ENCODE assay signal across 8 cellular contexts in the genomic region with DNA sequence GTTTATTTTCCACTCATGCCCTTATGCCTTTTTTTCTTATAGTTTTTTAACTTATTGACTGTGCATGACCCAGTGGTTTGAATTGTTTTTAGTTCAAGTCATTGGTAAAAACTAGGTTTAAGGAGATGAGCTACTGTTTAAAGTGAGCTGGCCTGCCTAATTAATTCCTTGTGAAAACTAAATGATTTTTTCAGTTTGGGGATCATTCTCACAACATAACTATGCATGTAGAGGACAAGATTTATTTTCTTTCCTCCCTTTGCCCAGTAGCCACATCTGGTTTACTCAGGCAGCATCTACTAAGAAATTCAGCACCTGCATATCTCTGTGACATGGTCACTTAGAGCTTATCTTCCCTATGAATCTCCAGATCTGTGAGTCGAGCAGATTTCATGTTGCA. TPM values are rescaled to one million over a fixed set of nuclear protein-coding genes. Genes with fewer than 3 reads are reported as not detected.
DNase-seq lines count a peak whose midpoint lies in the region; ATAC-seq, FAIRE-seq and TF ChIP-seq lines count a peak whose summit lies in the region.

No MANE protein-coding gene starts in this region.

- H3K9me3 Mint-ChIP-seq in HFFc6 (no peaks in the 10 kb centered on the region), mesothelial cell of epicardium (no peaks in the 10 kb centered on the region)

- TSS peak; percentile 58 for BruUV-seq in K562 (replicated peaks; lab: Mats Ljungman, UMichigan)

- no peak overlapping the region for H2AFZ ChIP-seq in K562 (ENCODE audit: low read depth, low read length)

- peak overlapping the region; percentile 55 for H3K27ac Mint-ChIP-seq in HFFc6
- no peak overlapping the region for H3K27ac Mint-ChIP-seq in mesothelial cell of epicardium

- peak overlapping the region; percentile 86; the same call in 1 of the 2 replicates for H3K4me3 ChIP-seq in K562

- H3K9ac ChIP-seq in K562 (ENCODE audit: insufficient read depth in 1 of 2, low read depth in 2 of 2, low read length in 2 of 2): no peak overlapping the region

- peak; percentile 15 for FAIRE-seq in K562 (lab: Jason Lieb, UNC)

- TF ChIP-seq CTCF in HFFc6 (IDR thresholded peaks at IDR 0.05): no peak
- no peak for TF ChIP-seq CTCF in K562 (IDR thresholded peaks at IDR 0.05 in 2 of 3, conservative IDR thresholded peaks at IDR 0.05 in 1 of 3; ENCODE audit: insufficient read depth in 2 of 3, low read depth in 1 of 3, low read length in 3 of 3)
- TF ChIP-seq CTCF in mesothelial cell of epicardium (IDR thresholded peaks at IDR 0.05; ENCODE audit: unreplicated experiment): no peak

- 0% methylated on average over 1 of the region's 1 CpG for WGBS in K562 (ENCODE audit: insufficient coverage, low coverage, missing lambda C conversion rate)

- peaks cover 18% of the 10 kb centered on the region for H4K20me1 ChIP-seq in K562 (replicated peaks; ENCODE audit: control insufficient read depth, insufficient read depth, low read length)

- no peak for TF ChIP-seq POLR2A in K562 (conservative IDR thresholded peaks at IDR 0.05)

- peaks cover 39% of the 10 kb centered on the region for H3K79me2 ChIP-seq in K562 (ENCODE audit: control insufficient read depth, insufficient read depth, low read length)

- CTCF ChIA-PET in K562 (lab: Yijun Ruan, JAX; ENCODE audit: low intra/inter-chr PET ratio): no interaction called here

- in situ Hi-C loops in K562 (cut with MboI): no loop called here

- H3K4me1 ChIP-seq in K562 (replicated peaks in 1 of 2; ENCODE audit: control insufficient read depth in 2 of 2, insufficient read depth in 2 of 2, low read length in 2 of 2): peaks cover 16 to 20% of the 10 kb centered on the region in 2 experiments; a peak in 4 of 5 replicates

- H3K9me1 ChIP-seq in K562 (ENCODE audit: control insufficient read depth, insufficient read depth, low read length): peaks cover 3% of the 10 kb centered on the region

- ATAC-seq in K562 (no peak), GM19035 (IDR thresholded peaks at IDR 0.05; ENCODE audit: unreplicated experiment) (no peak)

- H3K4me3 Mint-ChIP-seq in HFFc6 (peak overlapping the region; percentile 89), mesothelial cell of epicardium (peak overlapping the region; percentile 90)

- H3K27ac ChIP-seq in K562 (ENCODE audit: extremely low read depth, low read depth, low read length): no peak overlapping the region

- peaks cover 39% of the 10 kb centered on the region for H3K4me1 Mint-ChIP-seq in HFFc6 (ENCODE audit: low read depth)
- H3K4me1 Mint-ChIP-seq in mesothelial cell of epicardium: peaks cover 34% of the 10 kb centered on the region

- H3K9me3 ChIP-seq in K562 (replicated peaks; ENCODE audit: control insufficient read depth, insufficient read depth, low read depth, low read length): no peaks in the 10 kb centered on the region

- TF ChIP-seq RAD21 in K562 (CRISPR knock-in tag; conservative IDR thresholded peaks at IDR 0.05 in 1 of 2, IDR thresholded peaks at IDR 0.05 in 1 of 2): no peak

- peaks cover 30% of the 10 kb centered on the region for H3K36me3 ChIP-seq in K562 (ENCODE audit: control insufficient read depth, insufficient read depth, low read length)

- H3K36me3 Mint-ChIP-seq in HFFc6 (ENCODE audit: low read depth) (peaks cover 4% of the 10 kb centered on the region), mesothelial cell of epicardium (no peaks in the 10 kb centered on the region)

- TF ChIP-seq EP300 in K562 (IDR thresholded peaks at IDR 0.05; ENCODE audit: low read length): no peak

- DNase-seq in AG08395 (ENCODE audit: low spot score): peak; percentile 4
- no peak for DNase-seq in HFFc6
- no peak for DNase-seq in K562 (ENCODE audit: extremely low read depth in 1 of 4, low spot score in 3 of 4)
- DNase-seq in mesothelial cell of epicardium (ENCODE audit: low spot score in 2 of 2, unreplicated experiment in 2 of 2): no peak
- no peak for DNase-seq in UCSD-AML1 (lab: John Stamatoyannopoulos, UW; ENCODE audit: unreplicated experiment)
- DNase-seq in islet precursor cell: no peak
- no peak for DNase-seq in NCI-H2081 treated with DMSO at 0.1 percent for 48 hours (lab: John Stamatoyannopoulos, UW)

- intact Hi-C loops in K562 (cut with micrococcal nuclease): no loop called here

- POLR2A ChIA-PET in K562 (lab: Yijun Ruan, JAX): interaction anchor here (1.3 to 1.4 kb wide), 2 partner anchors 11 to 27 kb away, joined by 3 to 9 read pairs; partner anchors contain the start of gene EGR2

- peak overlapping the region; percentile 4; the same call in 1 of the 2 replicates for H3K4me2 ChIP-seq in K562 (ENCODE audit: insufficient read depth, low read length)

- no peaks in the 10 kb centered on the region for H3K27me3 Mint-ChIP-seq in HFFc6 (ENCODE audit: insufficient read depth)
- peaks cover 6% of the 10 kb centered on the region for H3K27me3 Mint-ChIP-seq in mesothelial cell of epicardium (ENCODE audit: low read depth)

- no peaks in the 10 kb centered on the region for H3K27me3 ChIP-seq in K562 (ENCODE audit: control insufficient read depth in 2 of 2, insufficient read depth in 2 of 2, low read length in 2 of 2)

TF ChIP-seq in K562, 482 proteins besides CTCF, POLR2A, EP300 and RAD21:
- TF ChIP-seq CBFA2T3 (IDR thresholded peaks at IDR 0.05): peak; percentile 49
- no peak for TF ChIP-seq TCF7 (IDR thresholded peaks at IDR 0.05; ENCODE audit: borderline replicate concordance)
- no peak for TF ChIP-seq HMG20A (CRISPR knock-in tag; conservative IDR thresholded peaks at IDR 0.05)
- TF ChIP-seq SMARCB1 (IDR thresholded peaks at IDR 0.05; ENCODE audit: insufficient read length, low read depth): no peak
- 0 out of 2 replicates have a peak, but pooled peaks have one; percentile 34 for TF ChIP-seq ARID1B (IDR thresholded peaks at IDR 0.05)
- no peak for TF ChIP-seq CAMTA2 (CRISPR knock-in tag; conservative IDR thresholded peaks at IDR 0.05)
- TF ChIP-seq MEIS2 (IDR thresholded peaks at IDR 0.05; ENCODE audit: partially characterized antibody): peak; percentile 33
- TF ChIP-seq RBFOX2 (IDR thresholded peaks at IDR 0.05; ENCODE audit: low read depth, low read length): no peak
- TF ChIP-seq KDM1A (IDR thresholded peaks at IDR 0.05): peak in 1 of 2 experiments; percentile 34; a peak in 1 of 4 replicates
- peak; percentile 40; the same call in 1 of the 2 replicates for TF ChIP-seq TEAD4 (IDR thresholded peaks at IDR 0.05; ENCODE audit: low read length)
- no peak for TF ChIP-seq TEAD4 (CRISPR knock-in tag; IDR thresholded peaks at IDR 0.05; ENCODE audit: borderline replicate concordance)
- peak; percentile 34; the same call in 1 of the 2 replicates for TF ChIP-seq TAL1 (IDR thresholded peaks at IDR 0.05)
- TF ChIP-seq MXI1 (IDR thresholded peaks at IDR 0.05; ENCODE audit: low read depth, low read length): no peak
TF ChIP-seq in K562: peak in this region for 6.

RNA-seq across cellular contexts. Expression of gene ADO, which starts 1.7 kb away (rescaled TPM):
- total RNA-seq in HFFc6 (2021; fragmentation: NEBNext Ultra II Directional; extraction: Animal tissue kit (Norgen Biotek cat#: 25700)): 10 to 100 TPM; 13.7 to 19.2 (median 16.5) TPM
- total RNA-seq in K562 (2011; cell fraction: chromatin; rRNA removed; ENCODE audit: low replicate concordance): 7.7 and 9.9 TPM in 2 replicates
- 12.4 and 12.8 TPM in 2 replicates for total RNA-seq in K562 (2011; cell fraction: nucleolus; rRNA removed)
- 13.9 and 17.6 TPM in 2 replicates for total RNA-seq in K562 (2011; cell fraction: nucleoplasm; rRNA removed)
- total RNA-seq in K562 (2014; rRNA removed) (19.5 and 23.8 TPM in 2 replicates), K562 (2014; rRNA removed; fragmentation: Illumina TruSeq; extraction: Trizol) (13.1 and 14.7 TPM in 2 replicates), K562 (2015; rRNA removed; fragmentation: Illumina TruSeq; extraction: Trizol) (18.1 and 19.5 TPM in 2 replicates), K562 (2021) (20.0 and 20.6 TPM in 2 replicates), mesothelial cell of epicardium (20.1 to 21.0 TPM (median 20.3 TPM) in 3 replicates)
- polyA plus RNA-seq in K562 (2011; rRNA removed) (14.4 and 16.8 TPM in 2 replicates), K562 (2014; fragmentation: Illumina TruSeq; extraction: Trizol) (14.1 and 16.1 TPM in 2 replicates), K562 (2014; fragmentation: Nextera tagmentation; extraction: Ambion mirVana) (1 to 10 TPM; 3.0 to 3.8 TPM), K562 (2014; rRNA removed) (15.3 and 15.6 TPM in 2 replicates)
- 9.7 and 16.6 TPM in 2 replicates for polyA plus RNA-seq in K562 (2011; cell fraction: cytosol; rRNA removed)
- 7.9 and 8.7 TPM in 2 replicates for polyA plus RNA-seq in K562 (2011; cell fraction: nucleus; rRNA removed)
- polyA plus RNA-seq in K562 (2012): 12.4 and 15.8 TPM in 2 replicates
- polyA minus RNA-seq in K562 (2011; rRNA and poly(A)+ RNA removed): 18.8 and 20.3 TPM in 2 replicates
- polyA minus RNA-seq in K562 (2011; cell fraction: cytosol; rRNA and poly(A)+ RNA removed): 13.3 and 13.8 TPM in 2 replicates
- 12.3 and 17.2 TPM in 2 replicates for polyA minus RNA-seq in K562 (2011; cell fraction: nucleus; rRNA and poly(A)+ RNA removed)

RNA-seq across cellular contexts. Expression of gene EGR2, which starts 9.9 kb away (rescaled TPM):
- under 1 TPM; 0.13 to 0.64 (median 0.26) TPM for total RNA-seq in HFFc6 (2021; fragmentation: NEBNext Ultra II Directional; extraction: Animal tissue kit (Norgen Biotek cat#: 25700))
- total RNA-seq in K562 (2011; cell fraction: chromatin; rRNA removed; ENCODE audit: low replicate concordance): 0.30 and 0.81 TPM in 2 replicates
- total RNA-seq in K562 (2011; cell fraction: nucleolus; rRNA removed): 0.79 and 0.83 TPM in 2 replicates
- 0.51 and 0.69 TPM in 2 replicates for total RNA-seq in K562 (2011; cell fraction: nucleoplasm; rRNA removed)
- 0.24 TPM in 1 of 2 replicates, not detected in the other for total RNA-seq in K562 (2014; rRNA removed)
- total RNA-seq in K562 (2014; rRNA removed; fragmentation: Illumina TruSeq; extraction: Trizol): 0.11 and 0.19 TPM in 2 replicates
- not detected in 2 replicates for total RNA-seq in K562 (2015; rRNA removed; fragmentation: Illumina TruSeq; extraction: Trizol)
- total RNA-seq in K562 (2021): 0.18 and 0.83 TPM in 2 replicates
- 0.08 and 0.09 TPM in 2 replicates for polyA plus RNA-seq in K562 (2011; rRNA removed)
- 0.06 and 0.31 TPM in 2 replicates for polyA plus RNA-seq in K562 (2011; cell fraction: cytosol; rRNA removed)
- 0.37 and 1.4 TPM in 2 replicates for polyA plus RNA-seq in K562 (2011; cell fraction: nucleus; rRNA removed)
- 0.25 and 0.47 TPM in 2 replicates for polyA plus RNA-seq in K562 (2012)
- 0.11 and 0.12 TPM in 2 replicates for polyA plus RNA-seq in K562 (2014; fragmentation: Illumina TruSeq; extraction: Trizol)
- not detected for polyA plus RNA-seq in K562 (2014; fragmentation: Nextera tagmentation; extraction: Ambion mirVana)
- 0.03 and 0.15 TPM in 2 replicates for polyA plus RNA-seq in K562 (2014; rRNA removed)
- 0.09 and 0.70 TPM in 2 replicates for polyA minus RNA-seq in K562 (2011; rRNA and poly(A)+ RNA removed)
- not detected in 2 replicates for polyA minus RNA-seq in K562 (2011; cell fraction: cytosol; rRNA and poly(A)+ RNA removed)
- polyA minus RNA-seq in K562 (2011; cell fraction: nucleus; rRNA and poly(A)+ RNA removed): 0.33 and 0.81 TPM in 2 replicates
- total RNA-seq in mesothelial cell of epicardium: 16.9 to 21.9 TPM (median 20.0 TPM) in 3 replicates
